In the genomic region with DNA sequence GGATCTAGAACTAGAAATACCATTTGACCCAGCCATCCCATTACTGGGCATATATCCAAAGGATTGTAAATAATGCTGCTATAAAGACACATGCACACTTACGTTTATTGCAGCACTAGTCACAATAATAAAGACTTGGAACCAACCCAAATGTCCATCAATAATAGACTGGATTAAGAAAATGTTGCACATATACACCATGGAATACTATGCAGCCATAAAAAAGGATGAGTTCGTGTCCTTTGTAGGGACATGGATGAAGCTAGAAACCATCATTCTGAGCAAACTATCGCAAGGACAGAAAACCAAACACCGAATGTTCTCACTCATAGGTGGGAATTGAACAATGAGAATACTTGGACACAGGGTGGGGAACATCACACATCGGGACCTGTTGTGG, we compare ENCODE assay signal across 4 cellular contexts. TPM values are rescaled to one million over a fixed set of nuclear protein-coding genes. Genes with fewer than 3 reads are reported as not detected.
DNase-seq lines count a peak whose midpoint lies in the region; ATAC-seq, FAIRE-seq and TF ChIP-seq lines count a peak whose summit lies in the region.
"Not testable (repeated sequence)": the region's sequence is repeated elsewhere in the genome, so short reads cannot be mapped to it uniquely, and the experiment has no call there.

No MANE protein-coding gene starts in this region.

- WGBS in K562 (ENCODE audit: insufficient coverage, low coverage, missing lambda C conversion rate) = 88% methylated on average over 5 of the region's 5 CpGs
- 82 to 90% (median 89%) methylated on average over 5 of the region's 5 CpGs for WGBS in small intestine, 3 donors

- ATAC-seq in K562 = not testable (repeated sequence)

- H3K4me3 Mint-ChIP-seq in endothelial cell (ENCODE audit: unreplicated experiment) = peak overlapping the region; percentile 59

- intact Hi-C loops in K562 (cut with micrococcal nuclease) = loop anchor here (10.0 kb wide), 1 partner anchor 159 kb away; no protein-coding TSS in a partner anchor

- H3K4me3 ChIP-seq in HEK293 (ENCODE audit: low read depth, low read length); K562; small intestine (ENCODE audit: low read depth in 1 of 2, low read length in 2 of 2): not testable (repeated sequence)

- H4K20me1 ChIP-seq in K562 (replicated peaks; ENCODE audit: control insufficient read depth, insufficient read depth, low read length) = not testable (repeated sequence)

- not testable (repeated sequence) for H3K27ac ChIP-seq in HEK293 (ENCODE audit: extremely low read depth, low read depth, low read length); K562 (ENCODE audit: extremely low read depth, low read depth, low read length); small intestine (ENCODE audit: low read depth in 1 of 2, low read length in 1 of 2)

- not testable (repeated sequence) for H3K9me3 ChIP-seq in HEK293 (ENCODE audit: control insufficient read depth, insufficient read depth, low read depth, low read length); K562 (replicated peaks; ENCODE audit: control insufficient read depth, insufficient read depth, low read depth, low read length); small intestine (ENCODE audit: control insufficient read depth, low read depth)

- BruUV-seq in K562 (replicated peaks; lab: Mats Ljungman, UMichigan) = not testable (repeated sequence)

- TF ChIP-seq RAD21 in K562 (CRISPR knock-in tag; conservative IDR thresholded peaks at IDR 0.05 in 1 of 2, IDR thresholded peaks at IDR 0.05 in 1 of 2) = not testable (repeated sequence)

- peaks cover 11% of the 10 kb centered on the region for H3K79me2 ChIP-seq in K562 (ENCODE audit: control insufficient read depth, insufficient read depth, low read length)

- not testable (repeated sequence) for H3K4me1 ChIP-seq in HEK293 (ENCODE audit: control insufficient read depth, insufficient read depth, low read length); K562 (replicated peaks in 1 of 2; ENCODE audit: control insufficient read depth in 2 of 2, insufficient read depth in 2 of 2, low read length in 2 of 2); small intestine (ENCODE audit: control insufficient read depth in 2 of 2, insufficient read depth in 1 of 2, low read depth in 1 of 2, low read length in 1 of 2)

- H3K27ac Mint-ChIP-seq in endothelial cell (ENCODE audit: unreplicated experiment) = not testable (repeated sequence)

- H3K36me3 Mint-ChIP-seq in endothelial cell (ENCODE audit: low read depth, unreplicated experiment) = peaks cover 50% of the 10 kb centered on the region

- peaks cover 51 to 85% of the 10 kb centered on the region in 2 experiments for H3K36me3 ChIP-seq in HEK293 (ENCODE audit: control insufficient read depth in 2 of 2, insufficient read depth in 1 of 2, low read length in 2 of 2)
- peaks cover 78% of the 10 kb centered on the region for H3K36me3 ChIP-seq in K562 (ENCODE audit: control insufficient read depth, insufficient read depth, low read length)
- H3K36me3 ChIP-seq in small intestine (ENCODE audit: control insufficient read depth in 2 of 2, insufficient read depth in 2 of 2, low read length in 2 of 2) = peaks cover 0 to 16% of the 10 kb centered on the region in 2 donors

- not testable (repeated sequence) for FAIRE-seq in K562 (lab: Jason Lieb, UNC); small intestine (lab: Jason Lieb, UNC)

- H3K27me3 ChIP-seq in K562 (ENCODE audit: control insufficient read depth in 2 of 2, insufficient read depth in 2 of 2, low read length in 2 of 2); small intestine (ENCODE audit: control insufficient read depth in 2 of 2, insufficient read depth in 2 of 2, low read length in 2 of 2): not testable (repeated sequence)

- not testable (repeated sequence) for H3K4me1 Mint-ChIP-seq in endothelial cell (ENCODE audit: unreplicated experiment)

- in situ Hi-C loops in K562 (cut with MboI) = not testable (repeated sequence)

- H3K9me1 ChIP-seq in K562 (ENCODE audit: control insufficient read depth, insufficient read depth, low read length) = not testable (repeated sequence)

- not testable (repeated sequence) for DNase-seq in K562 (ENCODE audit: extremely low read depth in 1 of 4, low spot score in 3 of 4); endothelial cell (ENCODE audit: low spot score)
- peak; percentile 14 for DNase-seq in small intestine

- H3K9me3 Mint-ChIP-seq in endothelial cell (ENCODE audit: unreplicated experiment) = not testable (repeated sequence)

- CTCF ChIA-PET in HEK293 (lab: Yijun Ruan, JAX) = interaction anchor here (0.6 kb wide), 2 partner anchors 98 to 586 kb away, joined by 3 to 4 read pairs; no protein-coding TSS in a partner anchor
- CTCF ChIA-PET in K562 (lab: Yijun Ruan, JAX; ENCODE audit: low intra/inter-chr PET ratio) = not testable (repeated sequence)

- POLR2A ChIA-PET in HEK293 (lab: Yijun Ruan, JAX); K562 (lab: Yijun Ruan, JAX): not testable (repeated sequence)

- not testable (repeated sequence) for TF ChIP-seq EP300 in K562 (IDR thresholded peaks at IDR 0.05; ENCODE audit: low read length)

- not testable (repeated sequence) for TF ChIP-seq POLR2A in K562 (conservative IDR thresholded peaks at IDR 0.05)

- not testable (repeated sequence) for H3K27me3 Mint-ChIP-seq in endothelial cell (ENCODE audit: unreplicated experiment)

- not testable (repeated sequence) for H3K4me2 ChIP-seq in K562 (ENCODE audit: insufficient read depth, low read length)

- not testable (repeated sequence) for H2AFZ ChIP-seq in K562 (ENCODE audit: low read depth, low read length)

- H3K9ac ChIP-seq in K562 (ENCODE audit: insufficient read depth in 1 of 2, low read depth in 2 of 2, low read length in 2 of 2) = not testable (repeated sequence)

- not testable (repeated sequence) for TF ChIP-seq CTCF in HEK293 (tag by site-specific recombination; IDR thresholded peaks at IDR 0.05); K562 (IDR thresholded peaks at IDR 0.05 in 2 of 3, conservative IDR thresholded peaks at IDR 0.05 in 1 of 3; ENCODE audit: insufficient read depth in 2 of 3, low read depth in 1 of 3, low read length in 3 of 3); endothelial cell (IDR thresholded peaks at IDR 0.05; ENCODE audit: unreplicated experiment)

RNA-seq across cellular contexts. Expression of gene SF3A3, which starts 16.1 kb away (rescaled TPM):
- total RNA-seq in K562 (2011; cell fraction: chromatin; rRNA removed; ENCODE audit: low replicate concordance) = 120 and 207 TPM in 2 replicates
- 64.9 and 65.3 TPM in 2 replicates for total RNA-seq in K562 (2011; cell fraction: nucleolus; rRNA removed)
- total RNA-seq in K562 (2011; cell fraction: nucleoplasm; rRNA removed) = 96.5 and 110 TPM in 2 replicates
- total RNA-seq in K562 (2014; rRNA removed) (237 and 305 TPM in 2 replicates), K562 (2014; rRNA removed; fragmentation: Illumina TruSeq; extraction: Trizol) (303 and 319 TPM in 2 replicates), K562 (2015; rRNA removed; fragmentation: Illumina TruSeq; extraction: Trizol) (348 and 384 TPM in 2 replicates), K562 (2021) (177 and 184 TPM in 2 replicates), endothelial cell (ENCODE audit: unreplicated experiment) (59.2 TPM)
- polyA plus RNA-seq in K562 (2011; rRNA removed) (131 and 193 TPM in 2 replicates), K562 (2014; fragmentation: Illumina TruSeq; extraction: Trizol) (305 and 350 TPM in 2 replicates), K562 (2014; fragmentation: Nextera tagmentation; extraction: Ambion mirVana) (100 to 1,000 TPM; 197 to 467 TPM), K562 (2014; rRNA removed) (237 and 245 TPM in 2 replicates), small intestine (10 to 100 TPM; 13.9 to 24.7 (median 19.7) TPM)
- polyA plus RNA-seq in K562 (2011; cell fraction: cytosol; rRNA removed) = 44.6 and 75.3 TPM in 2 replicates
- 44.8 and 71.7 TPM in 2 replicates for polyA plus RNA-seq in K562 (2011; cell fraction: nucleus; rRNA removed)
- polyA plus RNA-seq in K562 (2012) = 105 and 258 TPM in 2 replicates
- 201 and 210 TPM in 2 replicates for polyA minus RNA-seq in K562 (2011; rRNA and poly(A)+ RNA removed)
- 101 and 121 TPM in 2 replicates for polyA minus RNA-seq in K562 (2011; cell fraction: cytosol; rRNA and poly(A)+ RNA removed)
- polyA minus RNA-seq in K562 (2011; cell fraction: nucleus; rRNA and poly(A)+ RNA removed) = 39.4 and 86.4 TPM in 2 replicates

RNA-seq across cellular contexts. Expression of gene INPP5B, which starts 26.8 kb away (rescaled TPM):
- 143 and 150 TPM in 2 replicates for total RNA-seq in K562 (2011; cell fraction: chromatin; rRNA removed; ENCODE audit: low replicate concordance)
- 71.7 and 79.2 TPM in 2 replicates for total RNA-seq in K562 (2011; cell fraction: nucleolus; rRNA removed)
- total RNA-seq in K562 (2011; cell fraction: nucleoplasm; rRNA removed) = 90.1 and 108 TPM in 2 replicates
- total RNA-seq in K562 (2014; rRNA removed) (25.2 and 33.7 TPM in 2 replicates), K562 (2014; rRNA removed; fragmentation: Illumina TruSeq; extraction: Trizol) (26.3 and 27.9 TPM in 2 replicates), K562 (2015; rRNA removed; fragmentation: Illumina TruSeq; extraction: Trizol) (22.2 and 23.6 TPM in 2 replicates), K562 (2021) (27.8 and 28.7 TPM in 2 replicates), endothelial cell (ENCODE audit: unreplicated experiment) (18.4 TPM)
- polyA plus RNA-seq in K562 (2011; rRNA removed) (20.9 and 27.8 TPM in 2 replicates), K562 (2014; fragmentation: Illumina TruSeq; extraction: Trizol) (19.7 and 19.8 TPM in 2 replicates), K562 (2014; fragmentation: Nextera tagmentation; extraction: Ambion mirVana) (10 to 100 TPM; 14.1 to 16.5 TPM), K562 (2014; rRNA removed) (18.5 and 20.9 TPM in 2 replicates), small intestine (10 to 100 TPM in 1 of 3 donors, 1 to 10 TPM in 2; 6.7 to 11.7 (median 6.8) TPM)
- polyA plus RNA-seq in K562 (2011; cell fraction: cytosol; rRNA removed) = 13.6 and 20.1 TPM in 2 replicates
- 33.3 and 37.6 TPM in 2 replicates for polyA plus RNA-seq in K562 (2011; cell fraction: nucleus; rRNA removed)
- polyA plus RNA-seq in K562 (2012) = 10.8 and 18.4 TPM in 2 replicates
- polyA minus RNA-seq in K562 (2011; rRNA and poly(A)+ RNA removed) = 43.4 and 44.7 TPM in 2 replicates
- 23.4 and 25.6 TPM in 2 replicates for polyA minus RNA-seq in K562 (2011; cell fraction: cytosol; rRNA and poly(A)+ RNA removed)
- 26.3 and 44.0 TPM in 2 replicates for polyA minus RNA-seq in K562 (2011; cell fraction: nucleus; rRNA and poly(A)+ RNA removed)

RNA-seq across cellular contexts. Expression of gene FHL3, which starts 31.6 kb away (rescaled TPM):
- total RNA-seq in K562 (2011; cell fraction: chromatin; rRNA removed; ENCODE audit: low replicate concordance) = 89.8 and 202 TPM in 2 replicates
- total RNA-seq in K562 (2011; cell fraction: nucleolus; rRNA removed) = 99.7 and 116 TPM in 2 replicates
- 98.0 and 139 TPM in 2 replicates for total RNA-seq in K562 (2011; cell fraction: nucleoplasm; rRNA removed)
- total RNA-seq in K562 (2014; rRNA removed) = 55.7 and 80.3 TPM in 2 replicates
- total RNA-seq in K562 (2014; rRNA removed; fragmentation: Illumina TruSeq; extraction: Trizol) = 22.6 and 27.7 TPM in 2 replicates
- total RNA-seq in K562 (2015; rRNA removed; fragmentation: Illumina TruSeq; extraction: Trizol) = 34.1 and 35.1 TPM in 2 replicates
- total RNA-seq in K562 (2021) = 123 and 144 TPM in 2 replicates
- polyA plus RNA-seq in K562 (2011; rRNA removed) = 14.8 and 18.9 TPM in 2 replicates
- polyA plus RNA-seq in K562 (2011; cell fraction: cytosol; rRNA removed) = 31.0 and 53.9 TPM in 2 replicates
- 58.4 and 84.8 TPM in 2 replicates for polyA plus RNA-seq in K562 (2011; cell fraction: nucleus; rRNA removed)
- polyA plus RNA-seq in K562 (2012) = 76.0 and 140 TPM in 2 replicates
- 117 and 145 TPM in 2 replicates for polyA plus RNA-seq in K562 (2014; fragmentation: Illumina TruSeq; extraction: Trizol)
- polyA plus RNA-seq in K562 (2014; fragmentation: Nextera tagmentation; extraction: Ambion mirVana) = 1 to 10 TPM; 6.1 to 8.0 TPM
- polyA plus RNA-seq in K562 (2014; rRNA removed) = 56.7 and 61.4 TPM in 2 replicates
- 26.4 and 29.9 TPM in 2 replicates for polyA minus RNA-seq in K562 (2011; rRNA and poly(A)+ RNA removed)
- polyA minus RNA-seq in K562 (2011; cell fraction: cytosol; rRNA and poly(A)+ RNA removed) = 46.4 and 60.9 TPM in 2 replicates
- polyA minus RNA-seq in K562 (2011; cell fraction: nucleus; rRNA and poly(A)+ RNA removed) = 41.9 and 46.1 TPM in 2 replicates
- 142 TPM for total RNA-seq in endothelial cell (ENCODE audit: unreplicated experiment)
- polyA plus RNA-seq in small intestine = 1 to 10 TPM in 2 of 3 donors, under 1 TPM in 1; 0.89 to 8.1 (median 6.5) TPM

RNA-seq across cellular contexts. Expression of gene UTP11, which starts 38.9 kb away (rescaled TPM):
- 67.0 and 115 TPM in 2 replicates for total RNA-seq in K562 (2011; cell fraction: chromatin; rRNA removed; ENCODE audit: low replicate concordance)
- 37.6 and 49.2 TPM in 2 replicates for total RNA-seq in K562 (2011; cell fraction: nucleolus; rRNA removed)
- total RNA-seq in K562 (2011; cell fraction: nucleoplasm; rRNA removed) = 97.2 and 146 TPM in 2 replicates
- total RNA-seq in K562 (2014; rRNA removed) = 125 and 137 TPM in 2 replicates
- total RNA-seq in K562 (2014; rRNA removed; fragmentation: Illumina TruSeq; extraction: Trizol) = 215 and 251 TPM in 2 replicates
- 214 and 221 TPM in 2 replicates for total RNA-seq in K562 (2015; rRNA removed; fragmentation: Illumina TruSeq; extraction: Trizol)
- total RNA-seq in K562 (2021) = 124 and 129 TPM in 2 replicates
- 67.6 and 91.1 TPM in 2 replicates for polyA plus RNA-seq in K562 (2011; rRNA removed)
- 22.4 and 42.7 TPM in 2 replicates for polyA plus RNA-seq in K562 (2011; cell fraction: cytosol; rRNA removed)
- 18.0 and 28.1 TPM in 2 replicates for polyA plus RNA-seq in K562 (2011; cell fraction: nucleus; rRNA removed)
- 76.5 and 96.7 TPM in 2 replicates for polyA plus RNA-seq in K562 (2012)
- 329 and 378 TPM in 2 replicates for polyA plus RNA-seq in K562 (2014; fragmentation: Illumina TruSeq; extraction: Trizol)
- 100 to 1,000 TPM; 269 to 303 TPM for polyA plus RNA-seq in K562 (2014; fragmentation: Nextera tagmentation; extraction: Ambion mirVana)
- polyA plus RNA-seq in K562 (2014; rRNA removed) = 167 and 253 TPM in 2 replicates
- 46.0 and 51.0 TPM in 2 replicates for polyA minus RNA-seq in K562 (2011; rRNA and poly(A)+ RNA removed)
- polyA minus RNA-seq in K562 (2011; cell fraction: cytosol; rRNA and poly(A)+ RNA removed) = 25.8 and 26.4 TPM in 2 replicates
- polyA minus RNA-seq in K562 (2011; cell fraction: nucleus; rRNA and poly(A)+ RNA removed) = 17.6 and 38.0 TPM in 2 replicates
- 44.7 TPM for total RNA-seq in endothelial cell (ENCODE audit: unreplicated experiment)
- polyA plus RNA-seq in small intestine = 10 to 100 TPM; 17.0 to 29.9 (median 23.0) TPM
